ENCODE assay signal across 8 cellular contexts in genomic region chr2:160278101-160278888, GRCh38.
DNase-seq lines count a peak whose midpoint lies in the region; ATAC-seq and TF ChIP-seq lines count a peak whose summit lies in the region.

No MANE protein-coding gene starts in this region.

- H3K4me1 Mint-ChIP-seq in activated T-helper 17 cell treated with anti-CD3 and anti-CD28 coated beads, Interleukin-2, amount 50 U/mL, for 72 hours: peaks cover 24% of the 10 kb centered on the region

- ATAC-seq in HG02623 (IDR thresholded peaks at IDR 0.05; ENCODE audit: unreplicated experiment) (peak; percentile 80), sciatic nerve (peak; percentile 53)
- ATAC-seq in activated T-helper 17 cell treated with anti-CD3 and anti-CD28 coated beads, Interleukin-2, amount 50 U/mL, for 72 hours (replicated peaks): peak; percentile 91

- peak overlapping the region; percentile 5 for H3K4me3 Mint-ChIP-seq in activated T-helper 17 cell treated with anti-CD3 and anti-CD28 coated beads, Interleukin-2, amount 50 U/mL, for 72 hours

- CTCF ChIA-PET in GM10248 (lab: Yijun Ruan, JAX): interaction anchor here (2.6 kb wide), 1 partner anchor 8 kb away, joined by 12 read pairs; no protein-coding TSS in a partner anchor

- POLR2A ChIA-PET in GM10248 (lab: Yijun Ruan, JAX): no interaction called here

- DNase-seq in NCI-H82 (lab: John Stamatoyannopoulos, UW): peak; percentile 16
- no peak for DNase-seq in NCI-H82 treated with DMSO at 0.1 percent for 48 hours (lab: John Stamatoyannopoulos, UW; ENCODE audit: unreplicated experiment)
- no peak for DNase-seq in sciatic nerve (ENCODE audit: low spot score)
- no peak for DNase-seq in GM10248 (ENCODE audit: extremely low spot score)
- no peak for DNase-seq in DMS79 (lab: John Stamatoyannopoulos, UW)
- DNase-seq in MV-4-11 (lab: John Stamatoyannopoulos, UW): no peak

- peak overlapping the region; percentile 9 for H3K27ac Mint-ChIP-seq in activated T-helper 17 cell treated with anti-CD3 and anti-CD28 coated beads, Interleukin-2, amount 50 U/mL, for 72 hours

- H3K36me3 Mint-ChIP-seq in activated T-helper 17 cell treated with anti-CD3 and anti-CD28 coated beads, Interleukin-2, amount 50 U/mL, for 72 hours (ENCODE audit: low read depth): peaks cover 94% of the 10 kb centered on the region

- H3K27me3 Mint-ChIP-seq in activated T-helper 17 cell treated with anti-CD3 and anti-CD28 coated beads, Interleukin-2, amount 50 U/mL, for 72 hours: no peaks in the 10 kb centered on the region

- intact Hi-C loops in sciatic nerve (cut with DNase I): no loop called here

- TF ChIP-seq CTCF in GM10248 (IDR thresholded peaks at IDR 0.05; ENCODE audit: control extremely low read depth, extremely low read depth, low read depth, missing control alignments): no peak

- no peaks in the 10 kb centered on the region for H3K9me3 Mint-ChIP-seq in activated T-helper 17 cell treated with anti-CD3 and anti-CD28 coated beads, Interleukin-2, amount 50 U/mL, for 72 hours
